ENCODE assay signal across 22 cellular contexts in genomic region chr6:43147289-43147688, GRCh38. TPM values are rescaled to one million over a fixed set of nuclear protein-coding genes. Genes with fewer than 3 reads are reported as not detected.
DNase-seq lines count a peak whose midpoint lies in the region; ATAC-seq and TF ChIP-seq lines count a peak whose summit lies in the region.
"Had no signal": no experiment of that assay in that cellular context is flagged by ENCODE, and none has a peak within 500 bp of the region (broad histone marks: within the 10 kb centered on the region; RNA-seq: fewer than 3 reads in every experiment).

No MANE protein-coding gene starts in this region.

- H4K8ac ChIP-seq in trophoblast cell (ENCODE audit: low read depth, low read length), result peak overlapping the region; percentile 8

- peaks cover 59 to 65% of the 10 kb centered on the region in 2 experiments for H3K36me3 ChIP-seq in trophoblast cell (ENCODE audit: control insufficient read depth in 1 of 2, insufficient read depth in 2 of 2, low read length in 2 of 2)

- peaks cover 23% of the 10 kb centered on the region for H3K4me1 Mint-ChIP-seq in chondrocyte (ENCODE audit: low read depth)
- H3K4me1 Mint-ChIP-seq in stimulated activated effector memory CD8-positive, alpha-beta T cell treated with anti-CD3 and anti-CD28 coated beads, Interleukin-12 subunit alpha, Interleukin-12 subunit beta, amount 100 ng/mL, for 72 hours, result peaks cover 14% of the 10 kb centered on the region

- H3K4me1 ChIP-seq in trophoblast cell (ENCODE audit: control insufficient read depth in 1 of 2, insufficient read depth in 2 of 2, low read length in 2 of 2), result peaks cover 21 to 28% of the 10 kb centered on the region in 2 experiments

- H3K14ac ChIP-seq in trophoblast cell (ENCODE audit: low read length), result no peak overlapping the region

- peak overlapping the region; percentile 87 for H3K27ac ChIP-seq in trophoblast cell (ENCODE audit: low read depth, low read length)
- H3K27ac ChIP-seq in substantia nigra (ENCODE audit: low read depth, low read length, poor library complexity, severe bottlenecking), result no peak overlapping the region
- H3K27ac ChIP-seq: PC-9, SJSA1 had no signal

- no peaks in the 10 kb centered on the region for H3K9me3 ChIP-seq in trophoblast cell (ENCODE audit: insufficient read depth, low read depth, low read length)
- H3K9me3 ChIP-seq: BE2C, SJSA1 had no signal

- TF ChIP-seq CTCF in chondrocyte (IDR thresholded peaks at IDR 0.05), result no peak

- no peak overlapping the region for H2AFZ ChIP-seq in trophoblast cell (ENCODE audit: insufficient read depth, low read length, poor library complexity)
- H2AFZ ChIP-seq: GM23338, PC-9 had no signal

- H4K91ac ChIP-seq in trophoblast cell (ENCODE audit: low read depth, low read length), result peak overlapping the region; percentile 28

- no peak overlapping the region for H3K4me3 ChIP-seq in trophoblast cell (ENCODE audit: low read depth, low read length)
- H3K4me3 ChIP-seq: GM23338, PC-9, SJSA1 had no signal

- no peak overlapping the region for H2AK5ac ChIP-seq in trophoblast cell (ENCODE audit: low read length)

- H3K27me3 ChIP-seq in trophoblast cell (ENCODE audit: insufficient read depth, low read length), result no peaks in the 10 kb centered on the region
- H3K27me3 ChIP-seq: BE2C, SJSA1 had no signal

- H3K23ac ChIP-seq in trophoblast cell (ENCODE audit: low read length), result no peak overlapping the region

- no peak overlapping the region for H3K4ac ChIP-seq in trophoblast cell (ENCODE audit: low read depth, low read length)

- H2BK5ac ChIP-seq in trophoblast cell (ENCODE audit: low read depth, low read length, poor library complexity), result peak overlapping the region; percentile 7

- no peak overlapping the region for H3K18ac ChIP-seq in trophoblast cell (ENCODE audit: low read length)

- H3K4me2 ChIP-seq in trophoblast cell (ENCODE audit: low read length), result no peak overlapping the region
- H3K4me2 ChIP-seq: GM23338, PC-9 had no signal

- no peaks in the 10 kb centered on the region for H3K9me3 Mint-ChIP-seq in chondrocyte (ENCODE audit: low read depth)
- H3K9me3 Mint-ChIP-seq in stimulated activated effector memory CD8-positive, alpha-beta T cell treated with anti-CD3 and anti-CD28 coated beads, Interleukin-12 subunit alpha, Interleukin-12 subunit beta, amount 100 ng/mL, for 72 hours, result no peaks in the 10 kb centered on the region
- H3K9me3 Mint-ChIP-seq: GM23338, H9 had no signal

- no CpG with 5 or more reads among the region's 1 CpG for WGBS in trophoblast cell (ENCODE audit: extremely low coverage, insufficient coverage, insufficient read length)

- H2BK120ac ChIP-seq in trophoblast cell (ENCODE audit: insufficient read depth, low read length, poor library complexity), result peak overlapping the region; percentile 26

- no peaks in the 10 kb centered on the region for H3K27me3 Mint-ChIP-seq in chondrocyte (ENCODE audit: low read depth)

- H3K27ac Mint-ChIP-seq in chondrocyte (ENCODE audit: unreplicated experiment), result peak overlapping the region; percentile 51
- H3K27ac Mint-ChIP-seq in stimulated activated effector memory CD8-positive, alpha-beta T cell treated with anti-CD3 and anti-CD28 coated beads, Interleukin-12 subunit alpha, Interleukin-12 subunit beta, amount 100 ng/mL, for 72 hours, result peak overlapping the region; percentile 56
- H3K27ac Mint-ChIP-seq: GM23338, H9 had no signal

- H2BK12ac ChIP-seq in trophoblast cell (ENCODE audit: low read length), result no peak overlapping the region

- no peak overlapping the region for H3K4me3 Mint-ChIP-seq in chondrocyte (ENCODE audit: unreplicated experiment)
- H3K4me3 Mint-ChIP-seq in stimulated activated effector memory CD8-positive, alpha-beta T cell treated with anti-CD3 and anti-CD28 coated beads, Interleukin-12 subunit alpha, Interleukin-12 subunit beta, amount 100 ng/mL, for 72 hours, result no peak overlapping the region
- H3K4me3 Mint-ChIP-seq: GM23338, H9 had no signal

- no peak overlapping the region for H3K9ac ChIP-seq in trophoblast cell (ENCODE audit: low read length)

- H3K79me2 ChIP-seq in trophoblast cell (ENCODE audit: control insufficient read depth, insufficient read depth, low read length, poor library complexity), result no peaks in the 10 kb centered on the region

- peaks cover 10% of the 10 kb centered on the region for H3K79me1 ChIP-seq in trophoblast cell (ENCODE audit: low read length)

- ATAC-seq in stimulated activated effector memory CD8-positive, alpha-beta T cell treated with anti-CD3 and anti-CD28 coated beads, Interleukin-12 subunit alpha, Interleukin-12 subunit beta, amount 100 ng/mL, for 72 hours, result no peak
- ATAC-seq: GM23338 had no signal

- peak; percentile 25 for DNase-seq in NCI-H2171 treated with DMSO at 0.1 percent for 48 hours (lab: John Stamatoyannopoulos, UW)
- DNase-seq in NCI-H2171 (lab: John Stamatoyannopoulos, UW), result no peak
- DNase-seq in chondrocyte (ENCODE audit: low spot score), result no peak
- no peak for DNase-seq in trophoblast cell
- DNase-seq in stimulated activated effector memory CD8-positive, alpha-beta T cell treated with anti-CD3 and anti-CD28 coated beads, Interleukin-12 subunit alpha, Interleukin-12 subunit beta, amount 100 ng/mL, for 72 hours (ENCODE audit: low spot score in 2 of 2), result no peak
- no peak for DNase-seq in NCI-H446 treated with DMSO at 0.1 percent for 48 hours (lab: John Stamatoyannopoulos, UW)
- no peak for DNase-seq in substantia nigra (lab: John Stamatoyannopoulos, UW)
- no peak for DNase-seq in NCI-H1417 treated with DMSO at 0.1 percent for 48 hours (lab: John Stamatoyannopoulos, UW)
- DNase-seq: 8988T, ACHN, BE2C, H9, NCI-H1048, NCI-H1417, NCI-H1694 treated with DMSO at 0.1 percent for 48 hours, NCI-H2081, NCI-H524 treated with DMSO at 0.1 percent for 48 hours, NCI-H774, PC-9, Right ventricle myocardium superior had no signal

- H3K36me3 Mint-ChIP-seq in chondrocyte (ENCODE audit: low read depth), result peaks cover 15% of the 10 kb centered on the region
- no peaks in the 10 kb centered on the region for H3K36me3 Mint-ChIP-seq in stimulated activated effector memory CD8-positive, alpha-beta T cell treated with anti-CD3 and anti-CD28 coated beads, Interleukin-12 subunit alpha, Interleukin-12 subunit beta, amount 100 ng/mL, for 72 hours

- no peak overlapping the region for H4K12ac ChIP-seq in trophoblast cell (ENCODE audit: low read depth, low read length)

RNA-seq across cellular contexts. Expression of gene SRF, which starts 23.8 kb away (rescaled TPM):
- total RNA-seq in chondrocyte, result 42.2 to 43.9 TPM (median 42.7 TPM) in 3 replicates
- polyA plus RNA-seq in trophoblast cell (2013), result 34.6 and 36.3 TPM in 2 replicates

RNA-seq across cellular contexts. Expression of gene CUL9, which starts 34.7 kb away (rescaled TPM):
- total RNA-seq in chondrocyte, result 17.5 to 36.6 TPM (median 19.8 TPM) in 3 replicates
- 11.7 and 12.1 TPM in 2 replicates for polyA plus RNA-seq in trophoblast cell (2013)
